26 cellular contexts compared by ENCODE assay signal in the genomic region with DNA sequence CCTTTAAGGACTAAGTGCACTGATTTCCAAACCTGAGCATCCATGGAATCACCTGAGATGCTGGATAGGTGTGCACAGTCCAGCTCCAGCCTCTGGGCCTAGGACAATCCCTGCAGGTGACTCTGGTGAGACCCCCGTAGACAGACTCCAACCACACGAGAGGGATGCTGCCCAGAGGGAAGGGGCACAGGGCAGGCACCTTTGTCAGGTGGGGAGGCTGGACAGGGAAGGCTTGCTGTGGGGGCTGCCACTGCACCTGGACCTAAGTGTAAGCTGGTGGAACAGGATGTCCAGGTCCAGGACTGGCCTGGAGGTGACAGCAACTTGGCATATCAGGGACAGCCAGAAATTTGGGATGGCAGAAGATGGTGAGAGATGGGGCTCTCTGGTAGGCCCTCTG.
"Had no signal": no experiment of that assay in that cellular context is flagged by ENCODE, and none has a peak within 500 bp of the region (broad histone marks: within the 10 kb centered on the region; RNA-seq: fewer than 3 reads in every experiment).

No MANE protein-coding gene starts in this region.

- H3K4me3 Mint-ChIP-seq: naive thymus-derived CD4-positive, alpha-beta T cell; natural killer cell treated with Interleukin-12 subunit alpha and Interleukin-12 subunit beta and Interleukin-15 and Interleukin-18, amount 100 ng/mL, for 72 hours; stimulated activated effector memory CD8-positive, alpha-beta T cell treated with anti-CD3 and anti-CD28 coated beads, Interleukin-12 subunit alpha, Interleukin-12 subunit beta, amount 100 ng/mL, for 72 hours had no signal

- H3K4me1 Mint-ChIP-seq: naive thymus-derived CD4-positive, alpha-beta T cell; stimulated activated effector memory CD8-positive, alpha-beta T cell treated with anti-CD3 and anti-CD28 coated beads, Interleukin-12 subunit alpha, Interleukin-12 subunit beta, amount 100 ng/mL, for 72 hours had no signal

- ATAC-seq: heart left ventricle; left colon; left lung; lower lobe of right lung; mucosa of descending colon; naive thymus-derived CD4-positive, alpha-beta T cell; natural killer cell treated with Interleukin-12 subunit alpha and Interleukin-12 subunit beta and Interleukin-15 and Interleukin-18, amount 100 ng/mL, for 72 hours; sciatic nerve; stimulated activated effector memory CD8-positive, alpha-beta T cell treated with anti-CD3 and anti-CD28 coated beads, Interleukin-12 subunit alpha, Interleukin-12 subunit beta, amount 100 ng/mL, for 72 hours had no signal

- H3K36me3 ChIP-seq: heart left ventricle, left lung, lower lobe of right lung, ovary, prostate gland, stomach, thoracic aorta, tibial artery, uterus had no signal

- H3K27me3 ChIP-seq: left lung, ovary, stomach, tibial artery, uterus had no signal

- H3K27ac ChIP-seq: heart left ventricle, left lung, lower lobe of right lung, ovary, prostate gland, skin epidermis, stomach, thoracic aorta, tibial artery, uterus had no signal

- H3K4me1 ChIP-seq: heart left ventricle, left lung, prostate gland, stomach, uterus had no signal

- FAIRE-seq: keratinocyte had no signal

- H3K27ac Mint-ChIP-seq: naive thymus-derived CD4-positive, alpha-beta T cell; natural killer cell treated with Interleukin-12 subunit alpha and Interleukin-12 subunit beta and Interleukin-15 and Interleukin-18, amount 100 ng/mL, for 72 hours; stimulated activated effector memory CD8-positive, alpha-beta T cell treated with anti-CD3 and anti-CD28 coated beads, Interleukin-12 subunit alpha, Interleukin-12 subunit beta, amount 100 ng/mL, for 72 hours had no signal

- H3K9me3 ChIP-seq: heart left ventricle, left lung, lower lobe of right lung, mucosa of descending colon, ovary, prostate gland, stomach, thoracic aorta, tibial artery, uterus had no signal

- H3K36me3 Mint-ChIP-seq: naive thymus-derived CD4-positive, alpha-beta T cell; natural killer cell treated with Interleukin-12 subunit alpha and Interleukin-12 subunit beta and Interleukin-15 and Interleukin-18, amount 100 ng/mL, for 72 hours; stimulated activated effector memory CD8-positive, alpha-beta T cell treated with anti-CD3 and anti-CD28 coated beads, Interleukin-12 subunit alpha, Interleukin-12 subunit beta, amount 100 ng/mL, for 72 hours had no signal

- H3K9me3 Mint-ChIP-seq: natural killer cell treated with Interleukin-12 subunit alpha and Interleukin-12 subunit beta and Interleukin-15 and Interleukin-18, amount 100 ng/mL, for 72 hours; stimulated activated effector memory CD8-positive, alpha-beta T cell treated with anti-CD3 and anti-CD28 coated beads, Interleukin-12 subunit alpha, Interleukin-12 subunit beta, amount 100 ng/mL, for 72 hours had no signal

- H3K4me3 ChIP-seq: heart left ventricle, left lung, lower lobe of right lung, mucosa of descending colon, ovary, prostate gland, skin epidermis, stomach, thoracic aorta, tibial artery, uterus had no signal

- DNase-seq: heart left ventricle; hippocampal formation; kidney glomerular epithelial cell; left colon; left lung; lower lobe of right lung; mesendoderm; midbrain; mucosa of descending colon; naive thymus-derived CD4-positive, alpha-beta T cell; ovary; retina; right cardiac atrium; stimulated activated CD4-positive, alpha-beta T cell treated with anti-CD3 and anti-CD28 coated beads, Interleukin-4, amount 100 ng/mL, for 24 hours; stimulated activated naive CD4-positive, alpha-beta T cell; stomach; tibial artery; trophoblast cell; uterus had no signal
